In the genomic region with DNA sequence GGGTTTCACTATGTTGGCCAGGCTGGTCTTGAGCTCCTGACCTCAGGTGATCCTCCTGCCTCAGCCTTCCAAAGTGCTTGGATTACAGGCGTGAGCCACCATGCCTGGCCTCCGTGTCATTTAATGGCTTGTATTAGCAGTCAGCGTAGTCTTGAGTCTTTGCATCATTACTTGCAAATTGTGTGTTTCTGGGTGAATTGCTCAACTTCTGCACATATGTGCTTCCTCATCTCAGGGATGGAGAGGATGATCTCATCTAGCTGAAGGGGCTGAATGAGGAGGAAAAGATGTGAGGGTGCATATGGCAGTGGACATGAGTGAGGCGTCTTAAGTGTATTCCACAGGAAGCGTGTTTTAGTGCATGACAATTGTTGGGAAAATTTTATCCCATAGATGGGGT, we compare ENCODE assay signal across 17 cellular contexts.
A peak's percentile ranks its signal among the peaks of the same experiment; 100 is the strongest.
DNase-seq lines count a peak whose midpoint lies in the region; ATAC-seq and TF ChIP-seq lines count a peak whose summit lies in the region.
"Had no signal": no experiment of that assay in that cellular context is flagged by ENCODE, and none has a peak within 500 bp of the region (broad histone marks: within the 10 kb centered on the region; RNA-seq: fewer than 3 reads in every experiment).

No MANE protein-coding gene starts in this region.

- H3K27me3 ChIP-seq in cardiac muscle cell: no peaks in the 10 kb centered on the region
- H3K27me3 ChIP-seq in CD4-positive, alpha-beta memory T cell (ENCODE audit: insufficient read depth, low read length): no peaks in the 10 kb centered on the region
- H3K27me3 ChIP-seq in breast epithelium: no peaks in the 10 kb centered on the region
- H3K27me3 ChIP-seq in gastroesophageal sphincter: no peaks in the 10 kb centered on the region
- H3K27me3 ChIP-seq: adrenal gland had no signal

- DNase-seq in cardiac muscle cell (ENCODE audit: low read depth in 1 of 2, low spot score in 1 of 2) (peak in 1 of 2 donors; percentile 39), Right ventricle myocardium superior (no peak), SIG-M5 treated with dmso at 0.1 percent for 504 hours (lab: John Stamatoyannopoulos, UW; ENCODE audit: unreplicated experiment) (peak; percentile 68), fibroblast of the conjunctiva (ENCODE audit: low read depth) (peak; percentile 26), breast epithelium (ENCODE audit: low spot score in 2 of 2) (no peak)
- no peak for DNase-seq in CD4-positive, alpha-beta memory T cell
- DNase-seq: adrenal gland, Caco-2, cortex of kidney, erythroblast, NCI-H1092 treated with DMSO at 0.1 percent for 48 hours, substantia nigra had no signal

- CTCF ChIA-PET in CD4-positive, alpha-beta memory T cell (lab: Charles Lee; ENCODE audit: partially characterized antibody): interaction anchor here (0.9 kb wide), 1 partner anchor 37 kb away, joined by 3 read pairs; no protein-coding TSS in a partner anchor

- H3K27me3 Mint-ChIP-seq in CD4-positive, alpha-beta memory T cell: no peaks in the 10 kb centered on the region
- H3K27me3 Mint-ChIP-seq: activated T-helper 17 cell treated with anti-CD3 and anti-CD28 coated beads, Interleukin-2, amount 50 U/mL, for 72 hours; natural killer cell treated with Interleukin-12 subunit alpha and Interleukin-12 subunit beta and Interleukin-15 and Interleukin-18, amount 100 ng/mL, for 72 hours had no signal

- H3K27ac ChIP-seq in cardiac muscle cell (peak overlapping the region; percentile 29), breast epithelium (no peak overlapping the region), gastroesophageal sphincter (no peak overlapping the region)
- H3K27ac ChIP-seq in CD4-positive, alpha-beta memory T cell (ENCODE audit: low read depth, low read length): no peak overlapping the region
- H3K27ac ChIP-seq: adrenal gland had no signal

- no peak overlapping the region for H3K4me3 ChIP-seq in cardiac muscle cell
- H3K4me3 ChIP-seq in CD4-positive, alpha-beta memory T cell (ENCODE audit: low read length in 2 of 2): no peak overlapping the region
- H3K4me3 ChIP-seq in breast epithelium: no peak overlapping the region
- no peak overlapping the region for H3K4me3 ChIP-seq in gastroesophageal sphincter
- H3K4me3 ChIP-seq: adrenal gland had no signal

- H3K4me1 ChIP-seq in cardiac muscle cell (ENCODE audit: low read depth) (peaks cover 6% of the 10 kb centered on the region), breast epithelium (no peaks in the 10 kb centered on the region), gastroesophageal sphincter (no peaks in the 10 kb centered on the region)
- no peaks in the 10 kb centered on the region for H3K4me1 ChIP-seq in CD4-positive, alpha-beta memory T cell (ENCODE audit: insufficient read depth, low read length)
- H3K4me1 ChIP-seq: Caco-2 had no signal

- peaks cover 0 to 3% (median under 1%) of the 10 kb centered on the region in 4 donors for H3K4me1 Mint-ChIP-seq in CD4-positive, alpha-beta memory T cell
- H3K4me1 Mint-ChIP-seq: activated T-helper 17 cell treated with anti-CD3 and anti-CD28 coated beads, Interleukin-2, amount 50 U/mL, for 72 hours had no signal

- 67 to 83% methylated on average over 3 to 5 of the region's 5 CpGs for WGBS in gastroesophageal sphincter (ENCODE audit: low coverage in 1 of 2), 2 donors

- H3K36me3 Mint-ChIP-seq in CD4-positive, alpha-beta memory T cell: peaks cover 63 to 66% of the 10 kb centered on the region in 2 donors
- H3K36me3 Mint-ChIP-seq: natural killer cell treated with Interleukin-12 subunit alpha and Interleukin-12 subunit beta and Interleukin-15 and Interleukin-18, amount 100 ng/mL, for 72 hours had no signal

- intact Hi-C loops in Right ventricle myocardium superior (cut with DNase I) (no loop called here), breast epithelium (cut with DNase I; ENCODE audit: low total_unique reads) (no loop called here)
- intact Hi-C loops in CD4-positive, alpha-beta memory T cell (cut with micrococcal nuclease): no loop called here

- H3K27ac Mint-ChIP-seq in CD4-positive, alpha-beta memory T cell: no peak overlapping the region
- H3K27ac Mint-ChIP-seq: activated T-helper 17 cell treated with anti-CD3 and anti-CD28 coated beads, Interleukin-2, amount 50 U/mL, for 72 hours; natural killer cell treated with Interleukin-12 subunit alpha and Interleukin-12 subunit beta and Interleukin-15 and Interleukin-18, amount 100 ng/mL, for 72 hours had no signal

- TF ChIP-seq CTCF in cardiac muscle cell (IDR thresholded peaks at IDR 0.05; ENCODE audit: low read depth, low read length): no peak
- no peak for TF ChIP-seq CTCF in breast epithelium (IDR thresholded peaks at IDR 0.05)
- no peak for TF ChIP-seq CTCF in gastroesophageal sphincter (IDR thresholded peaks at IDR 0.05)

- no peak for TF ChIP-seq POLR2A in breast epithelium (IDR thresholded peaks at IDR 0.05)
- no peak for TF ChIP-seq POLR2A in gastroesophageal sphincter (IDR thresholded peaks at IDR 0.05)

- no peak for TF ChIP-seq EP300 in gastroesophageal sphincter (IDR thresholded peaks at IDR 0.05)

- no peaks in the 10 kb centered on the region for H3K9me3 Mint-ChIP-seq in CD4-positive, alpha-beta memory T cell
- H3K9me3 Mint-ChIP-seq: activated T-helper 17 cell treated with anti-CD3 and anti-CD28 coated beads, Interleukin-2, amount 50 U/mL, for 72 hours; natural killer cell treated with Interleukin-12 subunit alpha and Interleukin-12 subunit beta and Interleukin-15 and Interleukin-18, amount 100 ng/mL, for 72 hours had no signal

- ATAC-seq in Right ventricle myocardium superior (ENCODE audit: poor library complexity) (no peak), HG02938 (IDR thresholded peaks at IDR 0.05; ENCODE audit: unreplicated experiment) (no peak), gastroesophageal sphincter (no peak)
- ATAC-seq: activated T-helper 17 cell treated with anti-CD3 and anti-CD28 coated beads, Interleukin-2, amount 50 U/mL, for 72 hours; left lobe of liver had no signal

- H3K9me3 ChIP-seq in cardiac muscle cell (ENCODE audit: low read depth): no peaks in the 10 kb centered on the region
- no peaks in the 10 kb centered on the region for H3K9me3 ChIP-seq in CD4-positive, alpha-beta memory T cell (ENCODE audit: control insufficient read depth in 1 of 2, low read length in 2 of 2)
- H3K9me3 ChIP-seq in breast epithelium: peaks cover 0 to 7% of the 10 kb centered on the region in 2 donors
- H3K9me3 ChIP-seq in gastroesophageal sphincter: peaks cover 0 to 6% (median 0%) of the 10 kb centered on the region in 3 donors
- H3K9me3 ChIP-seq: adrenal gland, Caco-2 had no signal

- H3K36me3 ChIP-seq in cardiac muscle cell: no peaks in the 10 kb centered on the region
- peaks cover 7% of the 10 kb centered on the region for H3K36me3 ChIP-seq in CD4-positive, alpha-beta memory T cell (ENCODE audit: insufficient read depth, low read length)
- no peaks in the 10 kb centered on the region for H3K36me3 ChIP-seq in breast epithelium
- peaks cover 0 to 66% of the 10 kb centered on the region in 2 donors for H3K36me3 ChIP-seq in gastroesophageal sphincter
- H3K36me3 ChIP-seq: adrenal gland had no signal

- POLR2A ChIA-PET in CD4-positive, alpha-beta memory T cell (lab: Charles Lee; ENCODE audit: partially characterized antibody): interaction anchor here (0.6 kb wide), 1 partner anchor 154 kb away, joined by 3 read pairs; no protein-coding TSS in a partner anchor

- H3K4me3 Mint-ChIP-seq in CD4-positive, alpha-beta memory T cell: no peak overlapping the region
- H3K4me3 Mint-ChIP-seq: activated T-helper 17 cell treated with anti-CD3 and anti-CD28 coated beads, Interleukin-2, amount 50 U/mL, for 72 hours; natural killer cell treated with Interleukin-12 subunit alpha and Interleukin-12 subunit beta and Interleukin-15 and Interleukin-18, amount 100 ng/mL, for 72 hours had no signal

Comparison
In these comparisons a context has a peak if more than half of its experiments do, and no peak if none do; other contexts are left out.
1. DNase-seq: peak in SIG-M5 treated with dmso at 0.1 percent for 504 hours (single experiment) and fibroblast of the conjunctiva (single experiment); none in Right ventricle myocardium superior (single experiment), CD4-positive, alpha-beta memory T cell (0 of 5) and breast epithelium (0 of 2).